In genomic region chr13:52127783-52128702, GRCh38 we compare ENCODE assay signal across 8 cellular contexts. TPM values are rescaled to one million over a fixed set of nuclear protein-coding genes. Genes with fewer than 3 reads are reported as not detected.
DNase-seq lines count a peak whose midpoint lies in the region; ATAC-seq and TF ChIP-seq lines count a peak whose summit lies in the region.

No MANE protein-coding gene starts in this region.

- H3K4me1 ChIP-seq in KMS-11 (ENCODE audit: low read depth, poor library complexity, severe bottlenecking) (peaks cover 9% of the 10 kb centered on the region), neuron (ENCODE audit: insufficient read depth, low read length) (peaks cover 13% of the 10 kb centered on the region), tibial nerve (peaks cover 0 to 19% (median 6%) of the 10 kb centered on the region in 4 donors)

- H2AFZ ChIP-seq in KMS-11 (ENCODE audit: low read depth) (peak overlapping the region; percentile 78), neuron (ENCODE audit: low read depth, low read length) (peak overlapping the region; percentile 88)

- TF ChIP-seq CTCF in KMS-11 (conservative IDR thresholded peaks at IDR 0.05; ENCODE audit: low read depth, low read length) (peak; percentile 88), tibial nerve (IDR thresholded peaks at IDR 0.05) (peak; percentile 69 to 84 (median 76))

- no peak overlapping the region for H3K27ac ChIP-seq in KMS-11
- peak overlapping the region in 1 of 4 donors; percentile 11 for H3K27ac ChIP-seq in tibial nerve

- H3K27me3 ChIP-seq in KMS-11 (ENCODE audit: insufficient read depth, low read depth) = no peaks in the 10 kb centered on the region
- H3K27me3 ChIP-seq in neuron (ENCODE audit: insufficient read depth, low read length) = peaks cover 3% of the 10 kb centered on the region
- no peaks in the 10 kb centered on the region for H3K27me3 ChIP-seq in tibial nerve

- H3K4me3 ChIP-seq in KMS-11 (IDR thresholded peaks at IDR 0.05; ENCODE audit: insufficient read depth, low read depth, low read length) (no peak overlapping the region), neuron (ENCODE audit: low read length) (peak overlapping the region; percentile 58), tibial nerve (peak overlapping the region; percentile 53 to 67 (median 63))

- no peaks in the 10 kb centered on the region for H3K79me2 ChIP-seq in KMS-11 (ENCODE audit: insufficient read depth, low read depth)

- TF ChIP-seq EP300 in tibial nerve (IDR thresholded peaks at IDR 0.05) = no peak

- H3K9ac ChIP-seq in KMS-11 = peak overlapping the region; percentile 31; the same call in 1 of the 2 replicates

- 1% methylated on average over 33 of the region's 33 CpGs for WGBS in tibial nerve, 2 donors

- peak overlapping the region; percentile 74 for H3K4me2 ChIP-seq in KMS-11

- H4K20me1 ChIP-seq in KMS-11 (ENCODE audit: insufficient read depth) = no peaks in the 10 kb centered on the region

- DNase-seq in COLO668 (lab: John Stamatoyannopoulos, UW; ENCODE audit: unreplicated experiment) = peak; percentile 80
- peak; percentile 52 for DNase-seq in RPMI7951 (ENCODE audit: low read depth)
- DNase-seq in activated gamma-delta T cell treated with anti-CD3 and anti-CD28 coated beads, Interleukin-2, amount 50 U/mL, for 16 hours (ENCODE audit: low read depth) = peak; percentile 27
- peak; percentile 50 for DNase-seq in foreskin melanocyte
- peak in 1 of 2 donors; percentile 73 for DNase-seq in tibial nerve (ENCODE audit: low spot score in 2 of 2)

- H3K9me3 ChIP-seq in neuron (ENCODE audit: low read length) = peaks cover 3% of the 10 kb centered on the region
- H3K9me3 ChIP-seq in tibial nerve = no peaks in the 10 kb centered on the region

- TF ChIP-seq POLR2A in tibial nerve (IDR thresholded peaks at IDR 0.05) = no peak

- no peaks in the 10 kb centered on the region for H3K36me3 ChIP-seq in KMS-11 (ENCODE audit: insufficient read depth)
- peaks cover 21% of the 10 kb centered on the region for H3K36me3 ChIP-seq in neuron (ENCODE audit: insufficient read depth, low read length)
- H3K36me3 ChIP-seq in tibial nerve = peaks cover 0 to 22% (median 0%) of the 10 kb centered on the region in 3 donors

- peak; percentile 16 for ATAC-seq in GM21360 (IDR thresholded peaks at IDR 0.05; ENCODE audit: unreplicated experiment)

RNA-seq across cellular contexts. Expression of gene NEK5, which starts 0.8 kb away (rescaled TPM):
- not detected in 2 replicates for total RNA-seq in RPMI7951 (2014; rRNA removed; shearing (Covaris generic))
- under 1 TPM; 0.30 to 0.66 (median 0.61) TPM for total RNA-seq in tibial nerve

RNA-seq across cellular contexts. Expression of gene NEK3, which starts 31.4 kb away (rescaled TPM):
- total RNA-seq in RPMI7951 (2014; rRNA removed; shearing (Covaris generic)) = 9.9 and 12.6 TPM in 2 replicates
- 10 to 100 TPM; 22.0 to 49.8 (median 36.7) TPM for total RNA-seq in tibial nerve
